Comparison of ENCODE assay signal across 27 cellular contexts in genomic region chr10:3438608-3439007, GRCh38.
DNase-seq lines count a peak whose midpoint lies in the region; ATAC-seq and TF ChIP-seq lines count a peak whose summit lies in the region.
"Had no signal": no experiment of that assay in that cellular context is flagged by ENCODE, and none has a peak within 500 bp of the region (broad histone marks: within the 10 kb centered on the region; RNA-seq: fewer than 3 reads in every experiment).

No MANE protein-coding gene starts in this region.

- WGBS in hepatocyte (ENCODE audit: low lambda C conversion rate, missing lambda C conversion rate) = 88% methylated on average over 4 of the region's 4 CpGs

- no peaks in the 10 kb centered on the region for H4K20me1 ChIP-seq in hepatocyte (ENCODE audit: insufficient read depth, poor library complexity, severe bottlenecking)

- no peaks in the 10 kb centered on the region for H3K36me3 Mint-ChIP-seq in Caco-2 (ENCODE audit: insufficient read depth, unreplicated experiment)

- H3K36me3 ChIP-seq in left lung = no peaks in the 10 kb centered on the region
- no peaks in the 10 kb centered on the region for H3K36me3 ChIP-seq in hepatocyte (replicated peaks; ENCODE audit: insufficient read depth, low read depth)
- H3K36me3 ChIP-seq in Caco-2 (ENCODE audit: control insufficient read depth, insufficient read depth, low read length) = no peaks in the 10 kb centered on the region

- intact Hi-C loops in left lung (cut with DNase I) = no loop called here
- intact Hi-C loops in Caco-2 (cut with micrococcal nuclease; ENCODE audit: unreplicated experiment) = no loop called here

- no peaks in the 10 kb centered on the region for H3K9me3 Mint-ChIP-seq in Caco-2 (ENCODE audit: unreplicated experiment)

- peaks cover 4% of the 10 kb centered on the region for H3K4me1 Mint-ChIP-seq in Caco-2 (ENCODE audit: low read depth, unreplicated experiment)
- H3K4me1 Mint-ChIP-seq: CD4-positive, CD25-positive, alpha-beta regulatory T cell; IgD-negative memory B cell; T-cell had no signal

- no peaks in the 10 kb centered on the region for H3K27me3 ChIP-seq in left lung
- no peaks in the 10 kb centered on the region for H3K27me3 ChIP-seq in hepatocyte
- no peaks in the 10 kb centered on the region; the same call in 1 of the 2 replicates for H3K27me3 ChIP-seq in Caco-2 (replicated peaks; ENCODE audit: control insufficient read depth, insufficient read depth, low read length)

- ATAC-seq in left lung = peak; percentile 26
- ATAC-seq in GM18498 (IDR thresholded peaks at IDR 0.05; ENCODE audit: unreplicated experiment) = no peak
- ATAC-seq: T-cell had no signal

- CTCF ChIA-PET in Caco-2 (lab: Charles Lee) = no interaction called here

- H3K27ac ChIP-seq in left lung (no peak overlapping the region), hepatocyte (no peak overlapping the region)
- H3K27ac ChIP-seq: KMS-11, PC-9 had no signal

- no peak overlapping the region for H2AFZ ChIP-seq in hepatocyte
- H2AFZ ChIP-seq: PC-9 had no signal

- no peak overlapping the region for H3K27ac Mint-ChIP-seq in Caco-2 (ENCODE audit: unreplicated experiment)
- H3K27ac Mint-ChIP-seq: CD4-positive, CD25-positive, alpha-beta regulatory T cell; IgD-negative memory B cell; T-cell had no signal

- BruUV-seq in Caco-2 (replicated peaks; lab: Mats Ljungman, UMichigan) = no TSS peak

- no peak overlapping the region for H3K4me3 ChIP-seq in left lung
- H3K4me3 ChIP-seq in hepatocyte = no peak overlapping the region
- H3K4me3 ChIP-seq in Caco-2 (ENCODE audit: low read depth, low read length) = no peak overlapping the region
- H3K4me3 ChIP-seq: PC-9 had no signal

- no peaks in the 10 kb centered on the region for H3K79me2 ChIP-seq in hepatocyte

- no peak for TF ChIP-seq CTCF in left lung (IDR thresholded peaks at IDR 0.05)
- TF ChIP-seq CTCF in hepatocyte (IDR thresholded peaks at IDR 0.05; ENCODE audit: poor library complexity) = no peak
- no peak for TF ChIP-seq CTCF in Caco-2 (IDR thresholded peaks at IDR 0.05; ENCODE audit: insufficient read depth in 1 of 2, low read depth in 1 of 2, low read length in 1 of 2, severe bottlenecking in 1 of 2, unreplicated experiment in 1 of 2)

- POLR2A ChIA-PET in Caco-2 (lab: Charles Lee) = no interaction called here

- H3K9me2 ChIP-seq in hepatocyte (replicated peaks; ENCODE audit: insufficient read depth) = no peaks in the 10 kb centered on the region

- H3K9me3 ChIP-seq in left lung (peaks cover 0 to 6% of the 10 kb centered on the region in 2 donors), hepatocyte (ENCODE audit: low read depth) (no peaks in the 10 kb centered on the region), Caco-2 (no peaks in the 10 kb centered on the region)

- no peak overlapping the region for H3K4me3 Mint-ChIP-seq in Caco-2 (ENCODE audit: unreplicated experiment)
- H3K4me3 Mint-ChIP-seq: CD4-positive, CD25-positive, alpha-beta regulatory T cell; IgD-negative memory B cell; T-cell had no signal

- H3K4me1 ChIP-seq in left lung (no peaks in the 10 kb centered on the region), hepatocyte (ENCODE audit: insufficient read depth) (peaks cover 5% of the 10 kb centered on the region), Caco-2 (no peaks in the 10 kb centered on the region)

- H3K4me2 ChIP-seq in hepatocyte = no peak overlapping the region
- H3K4me2 ChIP-seq: KMS-11, PC-9 had no signal

- DNase-seq in Ammon's horn (ENCODE audit: low spot score) (peak; percentile 21), HT1080 (ENCODE audit: low read depth) (peak; percentile 21), NOMO-1 treated with dmso at 0.1 percent for 144 hours (lab: John Stamatoyannopoulos, UW; ENCODE audit: unreplicated experiment) (peak; percentile 13), left lung (no peak), hepatocyte (ENCODE audit: low spot score) (no peak), Caco-2 (no peak)
- no peak for DNase-seq in stimulated activated naive CD4-positive, alpha-beta T cell treated with Interleukin-2 at 50 U/mL for 16 hours (lab: John Stamatoyannopoulos, UW)
- DNase-seq: 8988T; ACHN; CD4-positive, CD25-positive, alpha-beta regulatory T cell; DMS53; GDM1; H7; MM.1S; NCI-H1105 treated with DMSO at 0.1 percent for 48 hours; NCI-H146; NCI-H1930; NCI-H2107; NCI-H446; NCI-H524 treated with DMSO at 0.1 percent for 48 hours; NCI-H774; PC-9; Right ventricle myocardium superior; T-cell had no signal

- H3K27me3 Mint-ChIP-seq in Caco-2 (ENCODE audit: insufficient read depth, unreplicated experiment) = peaks cover 2% of the 10 kb centered on the region

Comparison
In these comparisons a context has a peak if more than half of its experiments do, and no peak if none do; other contexts are left out.
1. DNase-seq: peak in Ammon's horn (single experiment), HT1080 (single experiment) and NOMO-1 treated with dmso at 0.1 percent for 144 hours (single experiment); none in left lung (0 of 2), hepatocyte (single experiment), Caco-2 (0 of 2) and stimulated activated naive CD4-positive, alpha-beta T cell treated with Interleukin-2 at 50 U/mL for 16 hours (single experiment).